ENCODE assay signal across 17 cellular contexts in the genomic region with DNA sequence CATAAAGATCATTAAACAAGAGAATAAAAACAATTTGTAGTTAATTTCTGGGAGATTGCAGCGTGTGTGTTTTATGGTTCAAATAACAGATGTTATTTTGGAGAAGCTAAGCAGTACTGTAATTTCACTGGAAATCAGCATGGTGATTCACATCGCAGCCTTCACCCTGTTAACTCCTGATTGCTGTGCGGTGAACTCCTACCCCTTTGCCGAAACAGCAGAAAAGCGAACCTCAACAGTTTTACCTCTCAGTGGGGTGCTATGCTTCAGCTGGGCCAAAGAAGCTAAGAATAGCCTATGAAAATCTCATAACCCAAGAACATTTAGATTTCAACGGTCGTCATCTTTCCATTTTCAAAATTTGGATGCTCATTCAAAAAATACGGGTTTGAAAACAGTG.
"Had no signal": no experiment of that assay in that cellular context is flagged by ENCODE, and none has a peak within 500 bp of the region (broad histone marks: within the 10 kb centered on the region; RNA-seq: fewer than 3 reads in every experiment).

No MANE protein-coding gene starts in this region.

- H3K4me1 Mint-ChIP-seq: naive B cell had no signal

- H3K9me3 ChIP-seq: neutrophil, sigmoid colon, suprapubic skin, thyroid gland, upper lobe of left lung, vagina had no signal

- H3K36me3 Mint-ChIP-seq: naive B cell had no signal

- H3K4me3 ChIP-seq: lung, sigmoid colon, skin epidermis, suprapubic skin, thyroid gland, upper lobe of left lung, vagina had no signal

- H3K36me3 ChIP-seq: neutrophil, sigmoid colon, suprapubic skin, thyroid gland, upper lobe of left lung, vagina had no signal

- H3K9me3 Mint-ChIP-seq: nephron had no signal

- ATAC-seq: esophagus mucosa, left colon, left ventricle myocardium superior had no signal

- H3K27ac Mint-ChIP-seq: naive B cell had no signal

- H3K27me3 ChIP-seq: neutrophil, sigmoid colon, suprapubic skin, thyroid gland, upper lobe of left lung, vagina had no signal

- H3K27me3 Mint-ChIP-seq: naive B cell had no signal

- H3K4me3 Mint-ChIP-seq: naive B cell, nephron had no signal

- DNase-seq: effector memory CD4-positive, alpha-beta T cell; left colon; left ventricle myocardium superior; mesenchymal stem cell; naive B cell; posterior cingulate gyrus; sigmoid colon; stimulated activated naive CD4-positive, alpha-beta T cell treated with Interleukin-2 at 50 U/mL for 16 hours; thyroid gland; upper lobe of left lung had no signal
